8 cellular contexts compared by ENCODE assay signal in the genomic region with DNA sequence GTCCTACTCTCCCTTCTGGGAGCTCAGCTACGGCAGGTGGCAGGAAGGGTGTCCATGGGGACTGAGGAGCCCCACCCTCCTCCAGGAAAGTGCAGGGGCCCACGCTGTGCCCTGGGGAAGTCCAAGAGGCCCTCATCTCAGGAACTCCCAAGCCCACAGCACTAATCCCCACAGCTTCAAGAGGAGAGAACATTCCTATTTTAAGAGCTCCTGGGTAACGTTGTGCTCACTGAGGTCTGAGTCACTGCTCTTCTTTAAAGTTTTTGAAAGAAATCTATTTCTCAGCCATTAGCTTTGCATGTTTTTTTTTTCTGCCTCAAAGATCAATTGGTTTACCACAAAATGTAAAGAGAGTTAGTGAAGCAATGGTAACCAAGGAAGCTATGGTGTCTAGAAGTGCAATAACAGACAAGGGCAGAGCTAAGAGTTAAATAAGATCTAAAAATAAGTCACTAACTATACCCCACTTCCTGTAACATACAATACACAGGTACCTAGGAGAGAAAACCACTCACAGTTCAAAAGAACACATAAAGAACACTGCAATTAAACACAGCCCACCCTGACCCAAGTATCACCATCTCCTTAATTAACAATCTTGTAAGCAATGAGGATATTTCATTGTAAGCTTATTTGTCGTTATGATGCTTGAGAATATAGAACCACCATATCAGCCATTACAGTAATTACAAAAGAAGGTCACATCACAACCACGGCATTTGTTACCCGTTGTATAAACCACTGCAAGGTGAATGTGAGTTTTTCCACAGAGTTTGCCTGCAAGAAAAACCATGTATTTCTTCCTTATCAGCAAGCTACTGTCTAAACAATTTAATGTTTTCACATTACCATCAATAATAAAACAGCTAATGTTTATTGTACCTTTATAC.
A peak's percentile ranks its signal among the peaks of the same experiment; 100 is the strongest.
DNase-seq lines count a peak whose midpoint lies in the region; ATAC-seq, FAIRE-seq and TF ChIP-seq lines count a peak whose summit lies in the region.

No MANE protein-coding gene starts in this region.

- H3K27ac ChIP-seq in CD8-positive, alpha-beta memory T cell (ENCODE audit: low read depth, low read length): peak overlapping the region; percentile 38
- H3K27ac ChIP-seq in aorta (ENCODE audit: low read depth in 1 of 2, low read length in 2 of 2): no peak overlapping the region
- H3K27ac ChIP-seq in RWPE1: no peak overlapping the region

- H3K27me3 ChIP-seq in CD8-positive, alpha-beta memory T cell (ENCODE audit: insufficient read depth, low read length, poor library complexity, severe bottlenecking): no peaks in the 10 kb centered on the region
- peaks cover 0 to 1% of the 10 kb centered on the region in 2 donors for H3K27me3 ChIP-seq in aorta (ENCODE audit: control insufficient read depth in 1 of 2, insufficient read depth in 2 of 2, low read length in 1 of 2)

- no peaks in the 10 kb centered on the region for H3K9me3 Mint-ChIP-seq in CD8-positive, alpha-beta memory T cell
- no peaks in the 10 kb centered on the region for H3K9me3 Mint-ChIP-seq in activated naive CD8-positive, alpha-beta T cell treated with anti-CD3 and anti-CD28 coated beads for 36 hours
- no peaks in the 10 kb centered on the region for H3K9me3 Mint-ChIP-seq in stimulated activated naive CD8-positive, alpha-beta T cell treated with anti-CD3 and anti-CD28 coated beads, Interleukin-15, amount 100 ng/mL, for 72 hours

- peak overlapping the region; percentile 11 to 82 (median 75) for H3K4me3 Mint-ChIP-seq in CD8-positive, alpha-beta memory T cell
- peak overlapping the region; percentile 47 for H3K4me3 Mint-ChIP-seq in activated naive CD8-positive, alpha-beta T cell treated with anti-CD3 and anti-CD28 coated beads for 36 hours
- peak overlapping the region; percentile 50 for H3K4me3 Mint-ChIP-seq in stimulated activated naive CD8-positive, alpha-beta T cell treated with anti-CD3 and anti-CD28 coated beads, Interleukin-15, amount 100 ng/mL, for 72 hours

- 86 to 89% methylated on average over 6 of the region's 6 CpGs for WGBS in aorta, 2 donors

- H3K27me3 Mint-ChIP-seq in CD8-positive, alpha-beta memory T cell: no peaks in the 10 kb centered on the region
- no peaks in the 10 kb centered on the region for H3K27me3 Mint-ChIP-seq in activated naive CD8-positive, alpha-beta T cell treated with anti-CD3 and anti-CD28 coated beads for 36 hours
- no peaks in the 10 kb centered on the region for H3K27me3 Mint-ChIP-seq in stimulated activated naive CD8-positive, alpha-beta T cell treated with anti-CD3 and anti-CD28 coated beads, Interleukin-15, amount 100 ng/mL, for 72 hours

- no peaks in the 10 kb centered on the region for H3K9me3 ChIP-seq in CD8-positive, alpha-beta memory T cell (ENCODE audit: low read length)
- peaks cover 2% of the 10 kb centered on the region for H3K9me3 ChIP-seq in aorta (ENCODE audit: control insufficient read depth, low read length)

- DNase-seq in CD8-positive, alpha-beta memory T cell: peak in 3 of 5 donors; percentile 52 to 66 (median 65)
- peak; percentile 37 for DNase-seq in GM19239 (ENCODE audit: insufficient read length, low spot score)
- no peak for DNase-seq in activated naive CD8-positive, alpha-beta T cell treated with anti-CD3 and anti-CD28 coated beads for 36 hours
- peak in 1 of 2 donors; percentile 3 for DNase-seq in stimulated activated naive CD8-positive, alpha-beta T cell treated with anti-CD3 and anti-CD28 coated beads, Interleukin-15, amount 100 ng/mL, for 72 hours
- DNase-seq in aorta: no peak
- no peak for DNase-seq in urothelium cell line (ENCODE audit: low spot score)
- no peak for DNase-seq in RWPE1 (ENCODE audit: low spot score)

- no peak for TF ChIP-seq CTCF in RWPE1 (conservative IDR thresholded peaks at IDR 0.05; ENCODE audit: low read depth)

- peak overlapping the region; percentile 3 for H3K4me3 ChIP-seq in CD8-positive, alpha-beta memory T cell (ENCODE audit: low read length)
- no peak overlapping the region for H3K4me3 ChIP-seq in aorta (ENCODE audit: low read length in 2 of 2)

- H3K4me1 ChIP-seq in CD8-positive, alpha-beta memory T cell (ENCODE audit: insufficient read depth, low read length): peaks cover 11% of the 10 kb centered on the region
- H3K4me1 ChIP-seq in aorta (ENCODE audit: control insufficient read depth in 1 of 2, insufficient read depth in 2 of 2, low read length in 2 of 2): peaks cover 0 to 3% of the 10 kb centered on the region in 2 donors

- ATAC-seq in HG03135 (IDR thresholded peaks at IDR 0.05; ENCODE audit: unreplicated experiment) (peak; percentile 96), aorta (ENCODE audit: low FRiP score) (no peak)
- peak; percentile 92 for ATAC-seq in stimulated activated naive CD8-positive, alpha-beta T cell treated with anti-CD3 and anti-CD28 coated beads, Interleukin-15, amount 100 ng/mL, for 72 hours

- peaks cover 0 to 3% (median 0%) of the 10 kb centered on the region in 3 donors for H3K36me3 Mint-ChIP-seq in CD8-positive, alpha-beta memory T cell
- no peaks in the 10 kb centered on the region for H3K36me3 Mint-ChIP-seq in activated naive CD8-positive, alpha-beta T cell treated with anti-CD3 and anti-CD28 coated beads for 36 hours

- peak; percentile 75 for FAIRE-seq in GM19239 (lab: Jason Lieb, UNC)
- FAIRE-seq in urothelium cell line (lab: Jason Lieb, UNC): no peak

- intact Hi-C loops in aorta (cut with DNase I): no loop called here

- H3K4me1 Mint-ChIP-seq in CD8-positive, alpha-beta memory T cell: peaks cover 30 to 41% (median 35%) of the 10 kb centered on the region in 3 donors
- H3K4me1 Mint-ChIP-seq in activated naive CD8-positive, alpha-beta T cell treated with anti-CD3 and anti-CD28 coated beads for 36 hours: peaks cover 29% of the 10 kb centered on the region
- peaks cover 29% of the 10 kb centered on the region for H3K4me1 Mint-ChIP-seq in stimulated activated naive CD8-positive, alpha-beta T cell treated with anti-CD3 and anti-CD28 coated beads, Interleukin-15, amount 100 ng/mL, for 72 hours

- peak overlapping the region; percentile 21 to 93 (median 71) for H3K27ac Mint-ChIP-seq in CD8-positive, alpha-beta memory T cell
- H3K27ac Mint-ChIP-seq in activated naive CD8-positive, alpha-beta T cell treated with anti-CD3 and anti-CD28 coated beads for 36 hours: peak overlapping the region; percentile 71
- peak overlapping the region; percentile 88 to 96 for H3K27ac Mint-ChIP-seq in stimulated activated naive CD8-positive, alpha-beta T cell treated with anti-CD3 and anti-CD28 coated beads, Interleukin-15, amount 100 ng/mL, for 72 hours

- CTCF ChIA-PET in CD8-positive, alpha-beta memory T cell (lab: Charles Lee): interaction anchor here (0.7 to 1.1 kb wide), 2 partner anchors 9 to 10 kb away, joined by 3 read pairs; no protein-coding TSS in a partner anchor
- CTCF ChIA-PET in RWPE1 (lab: Yijun Ruan, JAX): interaction anchor here (1.1 kb wide), 1 partner anchor 235 kb away, joined by 5 read pairs; no protein-coding TSS in a partner anchor

- H3K36me3 ChIP-seq in CD8-positive, alpha-beta memory T cell (ENCODE audit: insufficient read depth, low read length): no peaks in the 10 kb centered on the region
- H3K36me3 ChIP-seq in aorta (ENCODE audit: control insufficient read depth in 1 of 2, insufficient read depth in 2 of 2, low read length in 1 of 2): no peaks in the 10 kb centered on the region

- POLR2A ChIA-PET in CD8-positive, alpha-beta memory T cell (lab: Charles Lee): interaction anchor here (0.6 to 1.1 kb wide), 4 partner anchors 10 to 1707 kb away, joined by 3 to 4 read pairs (median 3); a partner anchor contains a TSS
- POLR2A ChIA-PET in RWPE1 (lab: Yijun Ruan, JAX; ENCODE audit: low non-redundant PET): no interaction called here

Comparison
In these comparisons a context has a peak if more than half of its experiments do, and no peak if none do; other contexts are left out.
1. DNase-seq: peak in CD8-positive, alpha-beta memory T cell (3 of 5) and GM19239 (single experiment); none in activated naive CD8-positive, alpha-beta T cell treated with anti-CD3 and anti-CD28 coated beads for 36 hours (single experiment), aorta (0 of 2), urothelium cell line (single experiment) and RWPE1 (single experiment).
2. Peak in every context shown above with its lines, with median percentiles within 50 percentile points of each other: H3K27ac Mint-ChIP-seq and H3K4me3 Mint-ChIP-seq.